ENCODE assay signal across 1 cellular context in the genomic region with DNA sequence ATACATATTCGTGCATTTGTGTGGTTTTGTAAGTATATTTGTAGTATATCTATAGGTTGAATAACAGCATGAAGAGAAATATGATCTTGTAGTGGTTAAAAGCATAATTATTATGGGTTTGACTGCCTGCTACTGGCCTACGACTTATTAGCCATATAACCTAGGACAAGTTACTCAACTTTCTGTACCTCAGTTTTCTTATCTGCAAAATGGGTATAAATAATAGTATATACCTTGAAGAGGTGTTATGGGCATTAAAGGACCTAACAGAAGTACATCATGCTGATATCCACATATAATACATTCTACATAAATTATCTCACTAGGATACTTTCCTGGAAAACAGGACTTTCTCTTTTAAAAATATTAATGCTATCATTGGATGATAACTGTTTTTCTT.
TF ChIP-seq lines count a peak whose summit lies in the region.

No MANE protein-coding gene starts in this region.

TF ChIP-seq in IMR-90, 13 proteins besides CTCF, POLR2A, EP300 and RAD21:
- TF ChIP-seq CEBPB (IDR thresholded peaks at IDR 0.05; ENCODE audit: low read depth, low read length), result no peak
- no peak for TF ChIP-seq NFE2L2 (IDR thresholded peaks at IDR 0.05; ENCODE audit: low read depth, low read length)
- TF ChIP-seq, protein P1, sequence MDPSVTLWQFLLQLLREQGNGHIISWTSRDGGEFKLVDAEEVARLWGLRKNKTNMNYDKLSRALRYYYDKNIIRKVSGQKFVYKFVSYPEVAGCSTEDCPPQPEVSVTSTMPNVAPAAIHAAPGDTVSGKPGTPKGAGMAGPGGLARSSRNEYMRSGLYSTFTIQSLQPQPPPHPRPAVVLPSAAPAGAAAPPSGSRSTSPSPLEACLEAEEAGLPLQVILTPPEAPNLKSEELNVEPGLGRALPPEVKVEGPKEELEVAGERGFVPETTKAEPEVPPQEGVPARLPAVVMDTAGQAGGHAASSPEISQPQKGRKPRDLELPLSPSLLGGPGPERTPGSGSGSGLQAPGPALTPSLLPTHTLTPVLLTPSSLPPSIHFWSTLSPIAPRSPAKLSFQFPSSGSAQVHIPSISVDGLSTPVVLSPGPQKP (IDR thresholded peaks at IDR 0.05; ENCODE audit: borderline replicate concordance, low read depth, low read length), result no peak
- no peak for TF ChIP-seq RFX5 (IDR thresholded peaks at IDR 0.05; ENCODE audit: low read depth, low read length)
- TF ChIP-seq FOS (IDR thresholded peaks at IDR 0.05; ENCODE audit: low read depth, low read length), result no peak
- TF ChIP-seq, protein P2, sequence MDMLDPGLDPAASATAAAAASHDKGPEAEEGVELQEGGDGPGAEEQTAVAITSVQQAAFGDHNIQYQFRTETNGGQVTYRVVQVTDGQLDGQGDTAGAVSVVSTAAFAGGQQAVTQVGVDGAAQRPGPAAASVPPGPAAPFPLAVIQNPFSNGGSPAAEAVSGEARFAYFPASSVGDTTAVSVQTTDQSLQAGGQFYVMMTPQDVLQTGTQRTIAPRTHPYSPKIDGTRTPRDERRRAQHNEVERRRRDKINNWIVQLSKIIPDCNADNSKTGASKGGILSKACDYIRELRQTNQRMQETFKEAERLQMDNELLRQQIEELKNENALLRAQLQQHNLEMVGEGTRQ (IDR thresholded peaks at IDR 0.05; ENCODE audit: low read depth, low read length), result no peak
- TF ChIP-seq RCOR1 (IDR thresholded peaks at IDR 0.05; ENCODE audit: insufficient replicate concordance, low read length), result no peak
- TF ChIP-seq SMC3 (IDR thresholded peaks at IDR 0.05; ENCODE audit: low read depth, low read length), result no peak
- TF ChIP-seq BHLHE40 (IDR thresholded peaks at IDR 0.05; ENCODE audit: low read depth, low read length), result no peak
